Comparison of ENCODE assay signal across 11 cellular contexts in genomic region chr19:1189419-1189818, GRCh38. TPM values are rescaled to one million over a fixed set of nuclear protein-coding genes. Genes with fewer than 3 reads are reported as not detected.
DNase-seq lines count a peak whose midpoint lies in the region; ATAC-seq, FAIRE-seq and TF ChIP-seq lines count a peak whose summit lies in the region.
"Had no signal": no experiment of that assay in that cellular context is flagged by ENCODE, and none has a peak within 500 bp of the region (broad histone marks: within the 10 kb centered on the region; RNA-seq: fewer than 3 reads in every experiment).

No MANE protein-coding gene starts in this region.

- TF ChIP-seq POLR2A in HCT116 (IDR thresholded peaks at IDR 0.05; ENCODE audit: borderline replicate concordance, extremely low read depth, insufficient read depth, insufficient read length), result no peak

- H3K9me2 ChIP-seq in HCT116 (ENCODE audit: insufficient read depth), result no peaks in the 10 kb centered on the region

- H3K4me1 ChIP-seq in HCT116 (ENCODE audit: control insufficient read depth in 1 of 2, insufficient read depth in 2 of 2, low read length in 2 of 2) (peaks cover 40 to 64% of the 10 kb centered on the region in 2 experiments), A673 (ENCODE audit: insufficient read depth, low read length, poor library complexity, severe bottlenecking) (no peaks in the 10 kb centered on the region)

- intact Hi-C loops in HCT116 (cut with micrococcal nuclease) (loop anchor here (10.0 kb wide), 1 partner anchor 265 kb away; the partner anchor contains the start of gene ARID3A), A673 (cut with micrococcal nuclease; ENCODE audit: unreplicated experiment) (no loop called here)

- peak overlapping the region in 1 of 2 experiments; percentile 10; a peak in 2 of 4 replicates for H3K4me3 ChIP-seq in HCT116 (replicated peaks in 1 of 2; ENCODE audit: low read depth in 1 of 2, low read length in 2 of 2)
- H3K4me3 ChIP-seq in bronchial epithelial cell (ENCODE audit: low read depth, low read length), result no peak overlapping the region
- H3K4me3 ChIP-seq in A673 (ENCODE audit: low read depth, low read length, poor library complexity, severe bottlenecking), result no peak overlapping the region

- H3K27ac ChIP-seq in HCT116 (ENCODE audit: low read depth, low read length), result peak overlapping the region; percentile 77
- no peak overlapping the region for H3K27ac ChIP-seq in A673 (ENCODE audit: low read depth, low read length, poor library complexity, severe bottlenecking)

- peak overlapping the region; percentile 41 for H3K9ac ChIP-seq in HCT116 (ENCODE audit: low read length)

- ATAC-seq in HCT116 (peak; percentile 83), GM18867 (IDR thresholded peaks at IDR 0.05; ENCODE audit: unreplicated experiment) (no peak)

- H3K4me2 ChIP-seq in HCT116 (ENCODE audit: low read length), result peak overlapping the region; percentile 63

- CTCF ChIA-PET in HCT116 (lab: Charles Lee) (interaction anchor here (2.0 kb wide), 1 partner anchor 76 kb away, joined by 6 read pairs; no protein-coding TSS in a partner anchor), A673 (lab: Charles Lee) (no interaction called here)

- BruUV-seq in HCT116 (replicated peaks; lab: Mats Ljungman, UMichigan), result no TSS peak
- BruUV-seq in A673 (replicated peaks; lab: Mats Ljungman, UMichigan), result no TSS peak

- FAIRE-seq in bronchial epithelial cell (lab: Jason Lieb, UNC), result no peak
- FAIRE-seq: G401.6 had no signal

- H3K27me3 ChIP-seq in HCT116 (ENCODE audit: insufficient read depth, low read length), result no peaks in the 10 kb centered on the region
- H3K27me3 ChIP-seq in bronchial epithelial cell (ENCODE audit: control insufficient read depth, insufficient read depth, low read length), result no peaks in the 10 kb centered on the region
- no peaks in the 10 kb centered on the region for H3K27me3 ChIP-seq in A673 (replicated peaks; ENCODE audit: insufficient read depth, low read depth, low read length, poor library complexity)

- H3K9me3 ChIP-seq in HCT116 (ENCODE audit: control insufficient read depth in 1 of 2, insufficient read depth in 1 of 2, low read depth in 1 of 2, low read length in 2 of 2) (no peaks in the 10 kb centered on the region), A673 (ENCODE audit: low read depth, low read length, poor library complexity, severe bottlenecking) (no peaks in the 10 kb centered on the region)

- DNase-seq in HCT116 (ENCODE audit: low read depth, low spot score) (peak; percentile 75), bronchial epithelial cell (ENCODE audit: low read depth) (peak; percentile 63), A673 (ENCODE audit: low spot score) (no peak), D341Med (ENCODE audit: low spot score) (no peak), globus pallidus (ENCODE audit: low spot score) (no peak)
- DNase-seq in activated CD4-positive, alpha-beta T cell treated with anti-CD3 and anti-CD28 coated beads for 48 hours, result peak; percentile 78
- peak; percentile 42 to 46 (median 46) for DNase-seq in stimulated activated CD4-positive, alpha-beta T cell treated with anti-CD3 and anti-CD28 coated beads, Interleukin-12 subunit alpha, Interleukin-12 subunit beta, amount 100 ng/mL, for 48 hours (ENCODE audit: low read depth in 2 of 3, low spot score in 1 of 3)
- DNase-seq: hippocampal formation, NCI-H2029 had no signal

- TF ChIP-seq RAD21 in HCT116 (IDR thresholded peaks at IDR 0.05; ENCODE audit: low read depth), result 0 out of 2 replicates have a peak, but pooled peaks have one; percentile 3

- RAD21 ChIA-PET in HCT116 (lab: Charles Lee; ENCODE audit: low non-redundant PET in 1 of 2, low total read pairs in 2 of 2, uncharacterized antibody in 2 of 2, unreplicated experiment in 2 of 2), result no interaction called here

- no peaks in the 10 kb centered on the region for H3K79me2 ChIP-seq in HCT116 (ENCODE audit: insufficient read depth, low read length)

- H3K36me3 ChIP-seq in HCT116 (ENCODE audit: control insufficient read depth in 1 of 2, insufficient read depth in 2 of 2, low read length in 2 of 2) (no peaks in the 10 kb centered on the region), bronchial epithelial cell (ENCODE audit: control insufficient read depth, insufficient read depth, low read length) (no peaks in the 10 kb centered on the region), A673 (ENCODE audit: insufficient read depth, low read length, poor library complexity, severe bottlenecking) (no peaks in the 10 kb centered on the region)

- no peak overlapping the region for H2AFZ ChIP-seq in HCT116 (ENCODE audit: low read depth, low read length, poor library complexity, severe bottlenecking)

- H4K20me1 ChIP-seq in HCT116 (ENCODE audit: insufficient read depth), result no peaks in the 10 kb centered on the region

- POLR2A ChIA-PET in HCT116 (lab: Charles Lee) (interaction anchor here (1.1 kb wide), 1 partner anchor 80 kb away, joined by 3 read pairs; the partner anchor contains the start of gene CIRBP), A673 (lab: Charles Lee; ENCODE audit: low non-redundant PET) (no interaction called here)

- TF ChIP-seq CTCF in HCT116 (IDR thresholded peaks at IDR 0.05 in 2 of 3, conservative IDR thresholded peaks at IDR 0.05 in 1 of 3; ENCODE audit: borderline replicate concordance in 1 of 3, insufficient read depth in 1 of 3, low read depth in 2 of 3, low read length in 2 of 3), result no peak
- TF ChIP-seq CTCF in bronchial epithelial cell (IDR thresholded peaks at IDR 0.05; ENCODE audit: insufficient read depth, low read length, severe bottlenecking), result no peak
- no peak for TF ChIP-seq CTCF in A673 (conservative IDR thresholded peaks at IDR 0.05; ENCODE audit: low read depth, low read length)

TF ChIP-seq in HCT116, 20 proteins besides CTCF, POLR2A, EP300 and RAD21:
- TF ChIP-seq YY1 (IDR thresholded peaks at IDR 0.05; ENCODE audit: extremely low read depth, insufficient replicate concordance, low read depth, low read length) (peak; percentile 31), TCF7L2 (IDR thresholded peaks at IDR 0.05; ENCODE audit: borderline replicate concordance, extremely low read depth, insufficient read depth, insufficient read length) (peak; percentile 40), POLR2AphosphoS5 (IDR thresholded peaks at IDR 0.05; ENCODE audit: low read depth, low read length) (peak; percentile 44; the same call in 1 of the 2 replicates), ZFX (IDR thresholded peaks at IDR 0.05) (no peak)

RNA-seq across cellular contexts. Expression of gene SBNO2, which starts 15.4 kb away (rescaled TPM):
- total RNA-seq in HCT116 (2021; ENCODE audit: unreplicated experiment) (66.4 TPM), bronchial epithelial cell (16.8 and 22.8 TPM in 2 replicates), A673 (2021) (46.9 and 51.8 TPM in 2 replicates)
- polyA plus RNA-seq in HCT116 (2012), result 35.8 and 46.2 TPM in 2 replicates

RNA-seq across cellular contexts. Expression of gene STK11, which starts 16.2 kb away (rescaled TPM):
- total RNA-seq in HCT116 (2021; ENCODE audit: unreplicated experiment) (86.9 TPM), bronchial epithelial cell (110 and 117 TPM in 2 replicates), A673 (2021) (64.9 and 73.2 TPM in 2 replicates)
- polyA plus RNA-seq in HCT116 (2012), result 67.3 and 71.4 TPM in 2 replicates

RNA-seq across cellular contexts. Expression of gene CBARP, which starts 48.4 kb away (rescaled TPM):
- total RNA-seq in HCT116 (2021; ENCODE audit: unreplicated experiment) (23.8 TPM), bronchial epithelial cell (1.2 and 2.9 TPM in 2 replicates), A673 (2021) (13.3 and 15.0 TPM in 2 replicates)
- 11.1 and 11.8 TPM in 2 replicates for polyA plus RNA-seq in HCT116 (2012)

RNA-seq across cellular contexts. Expression of gene ATP5F1D, which starts 52.1 kb away (rescaled TPM):
- total RNA-seq in HCT116 (2021; ENCODE audit: unreplicated experiment), result 428 TPM
- polyA plus RNA-seq in HCT116 (2012), result 468 and 508 TPM in 2 replicates
- total RNA-seq in bronchial epithelial cell, result 8.7 and 14.8 TPM in 2 replicates
- 237 and 250 TPM in 2 replicates for total RNA-seq in A673 (2021)

RNA-seq across cellular contexts. Expression of gene MIDN, which starts 59.0 kb away (rescaled TPM):
- total RNA-seq in HCT116 (2021; ENCODE audit: unreplicated experiment) (146 TPM), bronchial epithelial cell (15.8 and 31.1 TPM in 2 replicates), A673 (2021) (156 and 169 TPM in 2 replicates)
- polyA plus RNA-seq in HCT116 (2012), result 63.2 and 79.4 TPM in 2 replicates

Comparison
In these comparisons a context has a peak if more than half of its experiments do, and no peak if none do; other contexts are left out.
1. DNase-seq: peak in HCT116 (single experiment), activated CD4-positive, alpha-beta T cell treated with anti-CD3 and anti-CD28 coated beads for 48 hours (single experiment), bronchial epithelial cell (single experiment) and stimulated activated CD4-positive, alpha-beta T cell treated with anti-CD3 and anti-CD28 coated beads, Interleukin-12 subunit alpha, Interleukin-12 subunit beta, amount 100 ng/mL, for 48 hours (3 of 3); none in A673 (single experiment), D341Med (single experiment) and globus pallidus (single experiment).